In the genomic region with DNA sequence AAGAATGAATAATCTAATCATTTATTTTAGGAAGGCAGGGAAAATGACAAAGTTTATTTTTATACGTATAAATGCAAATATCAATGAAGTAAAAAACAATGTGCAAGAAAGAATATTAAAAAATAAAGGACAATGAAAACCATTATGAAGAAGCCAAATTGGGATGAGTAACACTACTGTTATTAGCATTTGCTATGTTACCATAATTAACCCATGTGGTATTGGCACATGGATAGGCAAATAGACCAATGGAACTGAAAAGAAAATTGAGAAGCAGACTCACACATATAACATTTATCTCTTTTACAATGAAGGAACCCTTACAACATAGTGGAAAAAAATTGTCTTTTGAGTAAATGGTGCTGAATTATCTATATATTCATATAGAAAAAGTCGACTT, we compare ENCODE assay signal across 3 cellular contexts.
"Had no signal": no experiment of that assay in that cellular context is flagged by ENCODE, and none has a peak within 500 bp of the region (broad histone marks: within the 10 kb centered on the region; RNA-seq: fewer than 3 reads in every experiment).

No MANE protein-coding gene starts in this region.

- H3K4me3 ChIP-seq: GM12878 had no signal

- DNase-seq: GDM1, GF-D8 had no signal

- ATAC-seq: GM12878 had no signal
